8 cellular contexts compared by ENCODE assay signal in the genomic region with DNA sequence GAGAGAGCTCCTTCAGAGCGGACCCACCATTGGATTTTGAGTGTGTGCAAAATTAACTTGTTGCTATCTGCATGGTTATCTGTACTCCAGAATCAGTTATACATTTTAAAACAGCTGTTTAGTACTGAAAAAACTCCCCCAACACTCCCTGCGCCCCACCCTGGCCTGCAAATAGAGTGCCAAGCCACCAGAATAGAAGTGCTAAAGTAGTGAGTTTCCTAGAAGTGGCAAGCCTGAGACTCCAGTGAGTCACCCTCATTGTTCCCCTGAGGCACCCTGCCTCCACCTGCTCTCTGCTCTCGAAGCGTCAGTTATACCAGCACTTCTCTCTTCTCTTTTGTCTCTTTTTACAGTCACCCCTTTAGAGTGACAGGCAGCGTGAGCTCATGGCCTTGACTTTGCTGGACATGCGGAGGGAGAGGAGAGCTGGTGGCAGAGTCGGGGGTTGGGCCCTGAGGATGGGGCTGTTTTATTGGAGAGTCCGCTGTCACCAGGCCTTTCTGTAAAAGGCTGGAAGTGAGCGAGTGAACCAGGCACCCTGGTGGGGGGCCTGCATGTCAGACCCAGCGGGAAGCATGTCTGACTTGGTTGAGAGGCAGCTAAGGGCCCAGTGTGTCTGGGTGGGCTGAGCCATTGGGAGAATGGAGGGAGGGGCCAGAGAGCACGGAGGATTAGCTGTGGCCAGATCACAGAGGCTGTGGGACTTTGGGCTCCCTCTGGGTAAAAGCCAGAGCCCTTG. TPM values are rescaled to one million over a fixed set of nuclear protein-coding genes. Genes with fewer than 3 reads are reported as not detected.
DNase-seq lines count a peak whose midpoint lies in the region; ATAC-seq and TF ChIP-seq lines count a peak whose summit lies in the region.

No MANE protein-coding gene starts in this region.

- ATAC-seq in GM18867 (IDR thresholded peaks at IDR 0.05; ENCODE audit: unreplicated experiment) (peak; percentile 72), HG03064 (IDR thresholded peaks at IDR 0.05; ENCODE audit: low read depth, unreplicated experiment) (peak; percentile 63)

- H3K36me3 Mint-ChIP-seq in glutamatergic neuron (ENCODE audit: unreplicated experiment), result no peaks in the 10 kb centered on the region

- peaks cover 6% of the 10 kb centered on the region for H3K9me3 Mint-ChIP-seq in glutamatergic neuron (ENCODE audit: unreplicated experiment)

- H3K4me1 Mint-ChIP-seq in glutamatergic neuron (ENCODE audit: low read depth, unreplicated experiment), result peaks cover 44% of the 10 kb centered on the region

- DNase-seq in 8988T (peak; percentile 34), NCI-H345 (lab: John Stamatoyannopoulos, UW) (peak; percentile 90), activated T-cell treated with anti-CD3 and anti-CD28 coated beads for 24 hours (ENCODE audit: low read depth) (peak; percentile 57), glutamatergic neuron (peak; percentile 41), foreskin melanocyte (no peak)
- peak; percentile 69 for DNase-seq in stimulated activated CD4-positive, alpha-beta T cell treated with anti-CD3 and anti-CD28 coated beads, Interleukin-2, amount 100 ng/mL, for 24 hours

- H3K27me3 Mint-ChIP-seq in glutamatergic neuron (ENCODE audit: unreplicated experiment), result peaks cover 2% of the 10 kb centered on the region

- TF ChIP-seq CTCF in glutamatergic neuron (IDR thresholded peaks at IDR 0.05; ENCODE audit: partially characterized antibody, unreplicated experiment), result no peak

- H3K4me3 Mint-ChIP-seq in glutamatergic neuron (ENCODE audit: unreplicated experiment), result peak overlapping the region; percentile 63

- peak overlapping the region; percentile 85 for H3K27ac Mint-ChIP-seq in glutamatergic neuron (ENCODE audit: unreplicated experiment)

RNA-seq across cellular contexts. Expression of a gene that starts 10.4 kb away (rescaled TPM):
- 105 TPM for total RNA-seq in glutamatergic neuron (ENCODE audit: unreplicated experiment)
